Comparison of ENCODE assay signal across 27 cellular contexts in genomic region chr20:47156431-47156841, GRCh38.
"Had no signal": no experiment of that assay in that cellular context is flagged by ENCODE, and none has a peak within 500 bp of the region (broad histone marks: within the 10 kb centered on the region; RNA-seq: fewer than 3 reads in every experiment).

No MANE protein-coding gene starts in this region.

- H3K4me1 ChIP-seq: body of pancreas, esophagus muscularis mucosa, foreskin keratinocyte, heart right ventricle, left ventricle myocardium inferior, right lobe of liver, stomach, thyroid gland had no signal

- DNase-seq: activated CD4-positive, alpha-beta T cell treated with anti-CD3 and anti-CD28 coated beads for 4 hours; activated CD4-positive, alpha-beta T cell treated with anti-CD3 and anti-CD28 coated beads, Interleukin-2, amount 50 U/mL, for 4 hours; activated naive CD4-positive, alpha-beta T cell; activated T-cell treated with anti-CD3 and anti-CD28 coated beads for 4 hours; activated T-cell treated with anti-CD3 and anti-CD28 coated beads, Interleukin-2, amount 50 U/mL, for 72 hours; body of pancreas; dermis blood vessel endothelial cell; effector CD4-positive, alpha-beta T cell; foreskin keratinocyte; heart right ventricle; kidney glomerular epithelial cell; left ventricle myocardium inferior; mammary epithelial cell; naive thymus-derived CD8-positive, alpha-beta T cell; right lobe of liver; stimulated activated CD4-positive, alpha-beta T cell treated with anti-CD3 and anti-CD28 coated beads, Interleukin-4, amount 100 ng/mL, for 4 hours; stimulated activated CD8-positive, alpha-beta memory T cell treated with anti-CD3 and anti-CD28 coated beads, Interleukin-4, amount 100 ng/mL, for 48 hours; stomach; T-helper 9 cell; thyroid gland had no signal

- H3K27me3 ChIP-seq: body of pancreas, esophagus muscularis mucosa, foreskin keratinocyte, right lobe of liver, thyroid gland had no signal

- H3K9me3 Mint-ChIP-seq: activated naive CD4-positive, alpha-beta T cell treated with anti-CD3 and anti-CD28 coated beads, Interleukin-2, amount 50 U/mL, for 72 hours; activated T-cell treated with anti-CD3 and anti-CD28 coated beads, Interleukin-2, amount 50 U/mL, for 72 hours had no signal

- H3K36me3 ChIP-seq: esophagus muscularis mucosa, heart right ventricle, left ventricle myocardium inferior, right lobe of liver, stomach, thyroid gland had no signal

- H3K4me3 Mint-ChIP-seq: activated T-cell treated with anti-CD3 and anti-CD28 coated beads, Interleukin-2, amount 50 U/mL, for 72 hours; naive thymus-derived CD8-positive, alpha-beta T cell; stimulated activated memory B cell treated with anti-CD40 and anti-IgM and Interleukin-4, amounts not matched to agents 10 μg/mL and 1 μg/mL and 100 μg/mL, for 72 hours had no signal

- H3K4me3 ChIP-seq: body of pancreas, esophagus muscularis mucosa, heart right ventricle, left ventricle myocardium inferior, right lobe of liver, skin epidermis, stomach, thyroid gland had no signal

- H3K4me1 Mint-ChIP-seq: naive thymus-derived CD8-positive, alpha-beta T cell; stimulated activated memory B cell treated with anti-CD40 and anti-IgM and Interleukin-4, amounts not matched to agents 10 μg/mL and 1 μg/mL and 100 μg/mL, for 72 hours had no signal

- H3K27ac ChIP-seq: body of pancreas, esophagus muscularis mucosa, foreskin keratinocyte, heart right ventricle, left ventricle myocardium inferior, right lobe of liver, skin epidermis, stomach, thyroid gland, VCaP had no signal

- H3K9me3 ChIP-seq: body of pancreas, esophagus muscularis mucosa, left ventricle myocardium inferior, right lobe of liver, thyroid gland had no signal

- H3K27ac Mint-ChIP-seq: activated naive CD4-positive, alpha-beta T cell treated with anti-CD3 and anti-CD28 coated beads, Interleukin-2, amount 50 U/mL, for 72 hours; activated T-cell treated with anti-CD3 and anti-CD28 coated beads, Interleukin-2, amount 50 U/mL, for 72 hours; naive thymus-derived CD8-positive, alpha-beta T cell; stimulated activated memory B cell treated with anti-CD40 and anti-IgM and Interleukin-4, amounts not matched to agents 10 μg/mL and 1 μg/mL and 100 μg/mL, for 72 hours had no signal

- ATAC-seq: activated naive CD4-positive, alpha-beta T cell treated with anti-CD3 and anti-CD28 coated beads, Interleukin-2, amount 50 U/mL, for 72 hours; activated T-cell treated with anti-CD3 and anti-CD28 coated beads, Interleukin-2, amount 50 U/mL, for 72 hours; body of pancreas; foreskin keratinocyte; heart right ventricle; naive thymus-derived CD8-positive, alpha-beta T cell; right lobe of liver; stimulated activated memory B cell treated with anti-CD40 and anti-IgM and Interleukin-4, amounts not matched to agents 10 μg/mL and 1 μg/mL and 100 μg/mL, for 72 hours had no signal

- FAIRE-seq: colon, TTC549 had no signal

- H3K36me3 Mint-ChIP-seq: activated naive CD4-positive, alpha-beta T cell treated with anti-CD3 and anti-CD28 coated beads, Interleukin-2, amount 50 U/mL, for 72 hours; naive thymus-derived CD8-positive, alpha-beta T cell; stimulated activated memory B cell treated with anti-CD40 and anti-IgM and Interleukin-4, amounts not matched to agents 10 μg/mL and 1 μg/mL and 100 μg/mL, for 72 hours had no signal
